Comparison of ENCODE assay signal across 29 cellular contexts in genomic region chr16:17031484-17032268, GRCh38.
"Had no signal": no experiment of that assay in that cellular context is flagged by ENCODE, and none has a peak within 500 bp of the region (broad histone marks: within the 10 kb centered on the region; RNA-seq: fewer than 3 reads in every experiment).

No MANE protein-coding gene starts in this region.

- H3K36me3 ChIP-seq: adrenal gland, WERI-Rb-1 had no signal

- H3K4me3 ChIP-seq: adrenal gland, PC-9 had no signal

- ATAC-seq: activated naive CD4-positive, alpha-beta T cell treated with anti-CD3 and anti-CD28 coated beads, Interleukin-2, amount 50 U/mL, for 72 hours; activated T-cell treated with anti-CD3 and anti-CD28 coated beads, Interleukin-2, amount 50 U/mL, for 4 hours; Right ventricle myocardium inferior had no signal

- H3K27ac ChIP-seq: PC-9, RWPE1, WERI-Rb-1 had no signal

- DNase-seq: activated CD4-positive, alpha-beta memory T cell treated with anti-CD3 and anti-CD28 coated beads for 36 hours; activated CD4-positive, alpha-beta T cell treated with anti-CD3 and anti-CD28 coated beads, Interleukin-2, amount 10 ng/mL, durations not matched to agents 24 days and 14 days; activated CD8-positive, alpha-beta memory T cell treated with anti-CD3 and anti-CD28 coated beads, Interleukin-2, amount 50 U/mL, for 4 hours; activated gamma-delta T cell treated with Interleukin-2 at 50 U/mL for 16 hours; activated naive CD4-positive, alpha-beta T cell treated with anti-CD3 and anti-CD28 coated beads for 36 hours; activated T-cell treated with anti-CD3 and anti-CD28 coated beads for 4 hours; activated T-cell treated with anti-CD3 and anti-CD28 coated beads, Interleukin-2, amount 50 U/mL, for 4 hours; central memory CD4-positive, alpha-beta T cell; NCI-H1092 treated with DMSO at 0.1 percent for 48 hours; NCI-H1417; NCI-H146; NCI-H187; NCI-H2081; NCI-H226; NCI-H510A; NCI-H526; NCI-H748 treated with DMSO at 0.1 percent for 48 hours; NK-92 treated with Interleukin-12 subunit alpha and Interleukin-12 subunit beta, amount 100 ng/mL, for 24 hours; PC-9; SIG-M5; T1000; WERI-Rb-1 had no signal

- FAIRE-seq: astrocyte, colon, RCC 7860 had no signal

- H3K27me3 ChIP-seq: adrenal gland had no signal

- H3K9me3 ChIP-seq: adrenal gland had no signal

- H3K4me2 ChIP-seq: PC-9 had no signal

- H2AFZ ChIP-seq: PC-9 had no signal
